Comparison of ENCODE assay signal across 8 cellular contexts in the genomic region with DNA sequence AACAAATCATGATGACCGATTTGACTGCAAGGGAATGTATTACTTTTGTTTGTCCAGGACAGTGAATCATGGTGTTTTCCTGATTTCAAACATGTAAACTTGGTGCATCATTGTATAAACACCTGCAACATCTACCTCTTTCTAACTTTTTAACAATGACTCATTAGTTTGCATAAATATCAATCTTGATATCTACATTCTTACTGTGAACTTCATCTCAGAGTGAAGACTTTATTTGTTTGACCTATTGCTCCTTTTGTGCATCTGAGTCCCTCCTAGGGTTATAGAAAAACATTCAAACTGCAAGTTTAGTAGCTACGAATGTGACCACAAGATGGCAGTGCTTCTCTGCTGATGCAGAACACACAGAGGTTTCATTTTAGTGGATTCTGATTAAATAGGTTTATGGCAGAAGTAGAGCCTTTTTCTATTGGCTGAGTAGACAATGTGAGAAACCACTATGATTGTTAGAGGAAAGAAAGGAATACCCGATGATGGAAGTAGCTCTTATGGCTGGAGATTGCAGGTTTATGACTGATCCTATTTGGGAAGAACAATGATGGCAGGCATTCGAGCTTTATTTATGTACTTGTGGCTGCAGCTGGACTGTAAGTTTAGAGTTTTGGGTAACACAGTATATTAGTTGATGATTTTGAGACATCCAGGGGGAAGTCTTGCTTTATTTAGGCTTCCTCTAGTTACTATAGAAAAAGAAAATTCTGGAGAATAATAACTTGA.
DNase-seq lines count a peak whose midpoint lies in the region; ATAC-seq, FAIRE-seq and TF ChIP-seq lines count a peak whose summit lies in the region.

No MANE protein-coding gene starts in this region.

- peaks cover 41% of the 10 kb centered on the region for H3K4me1 Mint-ChIP-seq in T-helper 1 cell treated with Interleukin-12 subunit alpha and Interleukin-12 subunit beta and Interleukin-4 antibody, amounts not matched to agents 30 μg/mL and 1 μg/mL, for 36 hours (ENCODE audit: low read depth)

- ATAC-seq in GM18498 (IDR thresholded peaks at IDR 0.05; ENCODE audit: unreplicated experiment) = no peak

- H3K4me1 ChIP-seq in kidney (ENCODE audit: control insufficient read depth in 1 of 2, insufficient read depth in 1 of 2, low read depth in 1 of 2, low read length in 2 of 2) = no peaks in the 10 kb centered on the region

- intact Hi-C loops in kidney (cut with DNase I) = no loop called here

- POLR2A ChIA-PET in AG04449 (lab: Yijun Ruan, JAX) = no interaction called here

- peaks cover 3% of the 10 kb centered on the region for H3K9me3 Mint-ChIP-seq in T-helper 1 cell treated with Interleukin-12 subunit alpha and Interleukin-12 subunit beta and Interleukin-4 antibody, amounts not matched to agents 30 μg/mL and 1 μg/mL, for 36 hours

- TF ChIP-seq POLR2A in GM12891 (IDR thresholded peaks at IDR 0.05; ENCODE audit: low read depth, low read length) = no peak

- CTCF ChIA-PET in AG04449 (lab: Yijun Ruan, JAX) = interaction anchor here (1.0 to 1.9 kb wide), 7 partner anchors 11 to 183 kb away, joined by 3 to 6 read pairs (median 4); no protein-coding TSS in a partner anchor

- no peak overlapping the region for H3K27ac ChIP-seq in kidney (ENCODE audit: low read depth in 2 of 2, low read length in 2 of 2)

- TF ChIP-seq CTCF in AG04449 (IDR thresholded peaks at IDR 0.05; ENCODE audit: insufficient read depth, low read length, missing control alignments) (peak; percentile 56), kidney (IDR thresholded peaks at IDR 0.05; ENCODE audit: borderline replicate concordance, extremely low read depth, insufficient read depth) (peak; percentile 58)

- no peak overlapping the region for H3K4me3 ChIP-seq in AG04449 (ENCODE audit: low read depth, low read length)
- peak overlapping the region; percentile 25 to 31 for H3K4me3 ChIP-seq in kidney (ENCODE audit: low read length in 2 of 2)

- peaks cover 6% of the 10 kb centered on the region for H3K36me3 Mint-ChIP-seq in T-helper 1 cell treated with Interleukin-12 subunit alpha and Interleukin-12 subunit beta and Interleukin-4 antibody, amounts not matched to agents 30 μg/mL and 1 μg/mL, for 36 hours (ENCODE audit: low read depth)

- in situ Hi-C loops in T47D (cut with HindIII; ENCODE audit: low pct_unique_long_range_greater_than_20kb, low sequenced_read_pairs) = no loop called here

- peak overlapping the region; percentile 63 for H3K4me3 Mint-ChIP-seq in T-helper 1 cell treated with Interleukin-12 subunit alpha and Interleukin-12 subunit beta and Interleukin-4 antibody, amounts not matched to agents 30 μg/mL and 1 μg/mL, for 36 hours

- no peak for TF ChIP-seq EP300 in Ishikawa (IDR thresholded peaks at IDR 0.05; ENCODE audit: borderline replicate concordance)

- FAIRE-seq in GM12891 (lab: Jason Lieb, UNC) = peak; percentile 74
- peak; percentile 75 for FAIRE-seq in kidney (lab: Jason Lieb, UNC)

- H3K27ac Mint-ChIP-seq in T-helper 1 cell treated with Interleukin-12 subunit alpha and Interleukin-12 subunit beta and Interleukin-4 antibody, amounts not matched to agents 30 μg/mL and 1 μg/mL, for 36 hours = peak overlapping the region; percentile 49

- H3K9me3 ChIP-seq in kidney (ENCODE audit: control insufficient read depth in 1 of 2, low read length in 2 of 2) = no peaks in the 10 kb centered on the region

- no peak overlapping the region for H3K9ac ChIP-seq in kidney (ENCODE audit: low read length in 2 of 2)

- TF ChIP-seq RAD21 in Ishikawa (IDR thresholded peaks at IDR 0.05; ENCODE audit: low read depth) = peak; percentile 51

- H3K27me3 Mint-ChIP-seq in T-helper 1 cell treated with Interleukin-12 subunit alpha and Interleukin-12 subunit beta and Interleukin-4 antibody, amounts not matched to agents 30 μg/mL and 1 μg/mL, for 36 hours (ENCODE audit: low read depth) = no peaks in the 10 kb centered on the region

- H3K36me3 ChIP-seq in kidney (ENCODE audit: control insufficient read depth in 1 of 2, insufficient read depth in 2 of 2, low read length in 2 of 2) = no peaks in the 10 kb centered on the region

- DNase-seq in AG04449 (ENCODE audit: low read depth, low spot score) = no peak
- DNase-seq in GM12891 (ENCODE audit: insufficient read length, low spot score) = no peak
- peak; percentile 23 to 35 for DNase-seq in T47D (ENCODE audit: low read depth in 1 of 2, low spot score in 1 of 2)
- no peak for DNase-seq in kidney
- DNase-seq in stimulated activated CD4-positive, alpha-beta T cell treated with anti-CD3 and anti-CD28 coated beads, Interleukin-4, amount 100 ng/mL, for 24 hours = peak; percentile 68

TF ChIP-seq in GM12891, 5 proteins besides CTCF, POLR2A, EP300 and RAD21:
- no peak for TF ChIP-seq PAX5 (IDR thresholded peaks at IDR 0.05; ENCODE audit: insufficient read depth, low read length, severe bottlenecking)
- TF ChIP-seq TAF1 (IDR thresholded peaks at IDR 0.05; ENCODE audit: low read depth, low read length) = no peak
- TF ChIP-seq POLR2AphosphoS5 (IDR thresholded peaks at IDR 0.05; ENCODE audit: low read depth, low read length) = no peak
- TF ChIP-seq SPI1 (IDR thresholded peaks at IDR 0.05; ENCODE audit: low read depth, low read length) = no peak
- TF ChIP-seq POU2F2 (IDR thresholded peaks at IDR 0.05; ENCODE audit: low read depth, low read length) = no peak
TF ChIP-seq in GM12891: peak in this region for 0.

TF ChIP-seq in Ishikawa, 13 proteins besides CTCF, POLR2A, EP300 and RAD21:
- TF ChIP-seq EGR1 (IDR thresholded peaks at IDR 0.05) (no peak), FOXM1 (IDR thresholded peaks at IDR 0.05; ENCODE audit: borderline replicate concordance, low read depth) (no peak), TCF12 (IDR thresholded peaks at IDR 0.05; ENCODE audit: low read depth) (no peak), CEBPB (IDR thresholded peaks at IDR 0.05) (no peak)

Comparison
In these comparisons a context has a peak if more than half of its experiments do, and no peak if none do; other contexts are left out.
1. DNase-seq: peak in T47D (2 of 2) and stimulated activated CD4-positive, alpha-beta T cell treated with anti-CD3 and anti-CD28 coated beads, Interleukin-4, amount 100 ng/mL, for 24 hours (single experiment); none in AG04449 (single experiment), GM12891 (single experiment) and kidney (single experiment).